In the genomic region with DNA sequence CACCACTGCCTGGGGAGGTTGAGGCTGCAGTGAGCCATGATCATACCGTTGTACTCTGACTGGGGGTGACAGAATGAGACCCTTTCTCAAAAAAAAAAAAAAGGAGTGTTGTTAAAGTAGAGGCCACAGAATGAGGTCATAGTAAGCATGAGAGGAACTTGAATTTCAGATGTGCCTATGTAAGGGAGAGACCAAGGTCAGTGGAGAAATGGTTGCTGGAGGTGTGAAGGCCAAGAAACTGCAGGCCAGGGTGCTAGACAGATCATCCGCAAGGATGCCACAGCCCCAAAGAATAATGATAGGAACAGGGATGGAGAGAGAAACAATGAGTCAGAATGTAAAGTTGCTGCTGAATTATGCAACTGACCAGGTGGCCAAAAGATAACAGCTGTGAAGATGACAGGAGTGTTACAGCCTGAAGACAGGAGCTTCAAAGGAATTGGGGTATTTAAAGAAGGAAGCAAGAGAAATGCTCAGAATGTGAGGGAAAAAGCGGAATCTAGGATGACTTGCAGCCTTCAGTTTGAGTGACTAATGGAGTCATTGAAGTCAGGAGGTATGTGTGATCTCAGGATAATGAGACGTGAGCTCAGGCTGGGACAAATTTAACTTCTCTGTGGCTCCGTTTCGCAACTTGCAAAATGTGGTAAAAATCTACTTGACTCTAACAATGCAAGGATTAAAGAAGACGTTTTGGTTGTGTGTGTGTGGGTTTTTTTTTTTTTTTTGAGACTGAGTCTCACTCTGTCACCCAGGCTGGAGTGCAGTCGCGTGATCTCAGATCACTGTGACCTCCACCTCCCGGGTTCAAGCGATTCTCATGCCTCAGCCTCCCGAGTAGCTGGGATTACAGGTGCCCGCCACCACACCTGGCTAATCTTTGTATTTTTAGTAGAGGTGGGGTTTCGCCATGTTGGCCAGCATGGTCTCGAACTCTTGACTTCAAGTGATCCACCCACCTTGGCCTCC, we compare ENCODE assay signal across 14 cellular contexts. TPM values are rescaled to one million over a fixed set of nuclear protein-coding genes. Genes with fewer than 3 reads are reported as not detected.
DNase-seq lines count a peak whose midpoint lies in the region; ATAC-seq and TF ChIP-seq lines count a peak whose summit lies in the region.
"Had no signal": no experiment of that assay in that cellular context is flagged by ENCODE, and none has a peak within 500 bp of the region (broad histone marks: within the 10 kb centered on the region; RNA-seq: fewer than 3 reads in every experiment).

No MANE protein-coding gene starts in this region.

- no peak overlapping the region for H3K4me3 Mint-ChIP-seq in dendritic cell treated with granulocyte-macrophage colony-stimulating factor and Interleukin-4, amounts not matched to agents 40 ng/mL and 50 ng/mL, for 4 days
- H3K4me3 Mint-ChIP-seq in activated T-cell treated with anti-CD3 and anti-CD28 coated beads, Interleukin-2, amount 50 U/mL, for 24 hours: no peak overlapping the region
- H3K4me3 Mint-ChIP-seq: neural crest cell had no signal

- intact Hi-C loops in dendritic cell treated with granulocyte-macrophage colony-stimulating factor and Interleukin-4, amounts not matched to agents 40 ng/mL and 50 ng/mL, for 4 days (cut with micrococcal nuclease): no loop called here
- intact Hi-C loops in esophagus muscularis mucosa (cut with DNase I): no loop called here

- no peak overlapping the region for H3K4me3 ChIP-seq in neutrophil (ENCODE audit: low read depth in 1 of 2, low read length in 1 of 2)
- H3K4me3 ChIP-seq in esophagus muscularis mucosa: no peak overlapping the region
- H3K4me3 ChIP-seq: suprapubic skin had no signal

- no peaks in the 10 kb centered on the region for H3K9me3 ChIP-seq in neutrophil
- no peaks in the 10 kb centered on the region for H3K9me3 ChIP-seq in esophagus muscularis mucosa
- H3K9me3 ChIP-seq: suprapubic skin had no signal

- peak overlapping the region; percentile 73 for H3K27ac Mint-ChIP-seq in dendritic cell treated with granulocyte-macrophage colony-stimulating factor and Interleukin-4, amounts not matched to agents 40 ng/mL and 50 ng/mL, for 4 days
- no peak overlapping the region for H3K27ac Mint-ChIP-seq in activated T-cell treated with anti-CD3 and anti-CD28 coated beads, Interleukin-2, amount 50 U/mL, for 24 hours

- no peak for TF ChIP-seq CTCF in neutrophil (IDR thresholded peaks at IDR 0.05)
- no peak for TF ChIP-seq CTCF in esophagus muscularis mucosa (IDR thresholded peaks at IDR 0.05)

- peaks cover 61% of the 10 kb centered on the region for H3K36me3 Mint-ChIP-seq in dendritic cell treated with granulocyte-macrophage colony-stimulating factor and Interleukin-4, amounts not matched to agents 40 ng/mL and 50 ng/mL, for 4 days (ENCODE audit: low read depth)
- peaks cover 70% of the 10 kb centered on the region for H3K36me3 Mint-ChIP-seq in activated T-cell treated with anti-CD3 and anti-CD28 coated beads, Interleukin-2, amount 50 U/mL, for 24 hours (ENCODE audit: low read depth)

- 83% methylated on average over 15 of the region's 15 CpGs for WGBS in esophagus muscularis mucosa

- no peaks in the 10 kb centered on the region for H3K27me3 Mint-ChIP-seq in dendritic cell treated with granulocyte-macrophage colony-stimulating factor and Interleukin-4, amounts not matched to agents 40 ng/mL and 50 ng/mL, for 4 days
- no peaks in the 10 kb centered on the region for H3K27me3 Mint-ChIP-seq in activated T-cell treated with anti-CD3 and anti-CD28 coated beads, Interleukin-2, amount 50 U/mL, for 24 hours

- peaks cover 23% of the 10 kb centered on the region for H3K4me1 Mint-ChIP-seq in dendritic cell treated with granulocyte-macrophage colony-stimulating factor and Interleukin-4, amounts not matched to agents 40 ng/mL and 50 ng/mL, for 4 days (ENCODE audit: low read depth)
- no peaks in the 10 kb centered on the region for H3K4me1 Mint-ChIP-seq in activated T-cell treated with anti-CD3 and anti-CD28 coated beads, Interleukin-2, amount 50 U/mL, for 24 hours (ENCODE audit: low read depth)
- H3K4me1 Mint-ChIP-seq: neural crest cell had no signal

- no peaks in the 10 kb centered on the region for H3K27me3 ChIP-seq in neutrophil
- no peaks in the 10 kb centered on the region for H3K27me3 ChIP-seq in esophagus muscularis mucosa
- H3K27me3 ChIP-seq: suprapubic skin had no signal

- H3K36me3 ChIP-seq in neutrophil: peaks cover 9% of the 10 kb centered on the region
- peaks cover 8 to 65% (median 35%) of the 10 kb centered on the region in 4 donors for H3K36me3 ChIP-seq in esophagus muscularis mucosa

- no peak for TF ChIP-seq POLR2A in esophagus muscularis mucosa (IDR thresholded peaks at IDR 0.05; ENCODE audit: low read depth)

- H3K27ac ChIP-seq in neutrophil (peak overlapping the region; percentile 49), esophagus muscularis mucosa (replicated peaks in 1 of 4) (no peak overlapping the region)
- H3K27ac ChIP-seq: suprapubic skin had no signal

- H3K4me1 ChIP-seq in neutrophil (ENCODE audit: control insufficient read depth in 1 of 2, insufficient read depth in 1 of 2, low read depth in 1 of 2, low read length in 1 of 2) (peaks cover 3 to 13% of the 10 kb centered on the region in 2 experiments), esophagus muscularis mucosa (no peaks in the 10 kb centered on the region)
- H3K4me1 ChIP-seq: suprapubic skin had no signal

- ATAC-seq in GM21619 (IDR thresholded peaks at IDR 0.05; ENCODE audit: unreplicated experiment): no peak

- H3K9me3 Mint-ChIP-seq in dendritic cell treated with granulocyte-macrophage colony-stimulating factor and Interleukin-4, amounts not matched to agents 40 ng/mL and 50 ng/mL, for 4 days: no peaks in the 10 kb centered on the region
- H3K9me3 Mint-ChIP-seq in activated T-cell treated with anti-CD3 and anti-CD28 coated beads, Interleukin-2, amount 50 U/mL, for 24 hours: no peaks in the 10 kb centered on the region
- H3K9me3 Mint-ChIP-seq: neural crest cell had no signal

- peak; percentile 91 for DNase-seq in EH (ENCODE audit: low read depth)
- DNase-seq in NOMO-1 (lab: John Stamatoyannopoulos, UW; ENCODE audit: unreplicated experiment in 2 of 2): peak; percentile 99 to 100
- no peak for DNase-seq in activated T-cell treated with anti-CD3 and anti-CD28 coated beads, Interleukin-2, amount 50 U/mL, for 24 hours
- DNase-seq in esophagus muscularis mucosa (ENCODE audit: extremely low spot score): no peak
- no peak for DNase-seq in NCI-H187 (lab: John Stamatoyannopoulos, UW)
- DNase-seq: activated gamma-delta T cell; DMS79 treated with DMSO at 0.1 percent for 48 hours; H7; stimulated activated CD4-positive, alpha-beta T cell treated with anti-CD3 and anti-CD28 coated beads, Interleukin-4, amount 100 ng/mL, for 1 hour had no signal

- TF ChIP-seq EP300 in esophagus muscularis mucosa (IDR thresholded peaks at IDR 0.05): no peak

RNA-seq across cellular contexts. Expression of gene TYW1B, which starts 22.2 kb away (rescaled TPM):
- 1 to 10 TPM in 3 of 4 donors, under 1 TPM in 1; 0.99 to 4.3 (median 1.5) TPM for total RNA-seq in esophagus muscularis mucosa

Comparison
In these comparisons a context has a peak if more than half of its experiments do, and no peak if none do; other contexts are left out.
1. DNase-seq: peak in EH (single experiment) and NOMO-1 (2 of 2); none in activated T-cell treated with anti-CD3 and anti-CD28 coated beads, Interleukin-2, amount 50 U/mL, for 24 hours (single experiment), esophagus muscularis mucosa (single experiment) and NCI-H187 (0 of 2).